20 cellular contexts compared by ENCODE assay signal in genomic region chr16:57231821-57232350, GRCh38. TPM values are rescaled to one million over a fixed set of nuclear protein-coding genes. Genes with fewer than 3 reads are reported as not detected.
"Had no signal": no experiment of that assay in that cellular context is flagged by ENCODE, and none has a peak within 500 bp of the region (broad histone marks: within the 10 kb centered on the region; RNA-seq: fewer than 3 reads in every experiment).

No MANE protein-coding gene starts in this region.

- H3K4me3 ChIP-seq: cardiac muscle cell, thyroid gland had no signal

- DNase-seq: activated CD4-positive, alpha-beta memory T cell treated with anti-CD3 and anti-CD28 coated beads for 36 hours; activated CD4-positive, alpha-beta T cell treated with anti-CD3 and anti-CD28 coated beads for 48 hours; activated naive CD4-positive, alpha-beta T cell treated with Interleukin-2 at 50 U/mL for 16 hours; activated naive CD8-positive, alpha-beta T cell treated with anti-CD3 and anti-CD28 coated beads for 36 hours; activated T-cell treated with anti-CD3 and anti-CD28 coated beads, Interleukin-2, amount 50 U/mL, for 48 hours; amygdala; cortex of kidney; erythroblast; glutamatergic neuron; hippocampal formation; left cardiac atrium; posterior cingulate gyrus; retina; stimulated activated CD4-positive, alpha-beta T cell treated with anti-CD3 and anti-CD28 coated beads, Interleukin-4, amount 100 ng/mL, for 4 hours; stimulated activated naive CD8-positive, alpha-beta T cell treated with anti-CD3 and anti-CD28 coated beads, Interleukin-15, Interleukin-2, amounts not matched to agents 100 U/mL and 50 U/mL, for 24 hours; thyroid gland had no signal

- H3K4me3 Mint-ChIP-seq: activated CD4-positive, alpha-beta memory T cell treated with anti-CD3 and anti-CD28 coated beads for 36 hours; activated naive CD8-positive, alpha-beta T cell treated with anti-CD3 and anti-CD28 coated beads for 36 hours; nephron had no signal

- H3K27me3 Mint-ChIP-seq: activated CD4-positive, alpha-beta memory T cell treated with anti-CD3 and anti-CD28 coated beads for 36 hours; activated naive CD8-positive, alpha-beta T cell treated with anti-CD3 and anti-CD28 coated beads for 36 hours had no signal

- H3K27me3 ChIP-seq: cardiac muscle cell, neutrophil, thyroid gland had no signal

- H3K27ac ChIP-seq: cardiac muscle cell, neutrophil, thyroid gland had no signal

- ATAC-seq: left cardiac atrium; stimulated activated naive CD8-positive, alpha-beta T cell treated with anti-CD3 and anti-CD28 coated beads, Interleukin-15, Interleukin-2, amounts not matched to agents 100 U/mL and 50 U/mL, for 24 hours had no signal

- H3K9me3 Mint-ChIP-seq: activated CD4-positive, alpha-beta memory T cell treated with anti-CD3 and anti-CD28 coated beads for 36 hours; activated naive CD8-positive, alpha-beta T cell treated with anti-CD3 and anti-CD28 coated beads for 36 hours; nephron had no signal

- H3K27ac Mint-ChIP-seq: activated CD4-positive, alpha-beta memory T cell treated with anti-CD3 and anti-CD28 coated beads for 36 hours; activated naive CD8-positive, alpha-beta T cell treated with anti-CD3 and anti-CD28 coated beads for 36 hours; nephron had no signal

- H3K9me3 ChIP-seq: neutrophil, thyroid gland had no signal

RNA-seq across cellular contexts. Expression of gene PLLP, which starts 52.6 kb away (rescaled TPM):
- total RNA-seq: activated CD4-positive, alpha-beta memory T cell treated with anti-CD3 and anti-CD28 coated beads for 36 hours; myocyte had no signal
